ENCODE assay signal across 16 cellular contexts in genomic region chr4:144666539-144667175, GRCh38. TPM values are rescaled to one million over a fixed set of nuclear protein-coding genes. Genes with fewer than 3 reads are reported as not detected.
DNase-seq lines count a peak whose midpoint lies in the region; ATAC-seq and TF ChIP-seq lines count a peak whose summit lies in the region.
"Had no signal": no experiment of that assay in that cellular context is flagged by ENCODE, and none has a peak within 500 bp of the region (broad histone marks: within the 10 kb centered on the region; RNA-seq: fewer than 3 reads in every experiment).

No MANE protein-coding gene starts in this region.

- ATAC-seq in IMR-90 (ENCODE audit: low read depth) = peak; percentile 54; the same call in 1 of the 2 replicates
- ATAC-seq: effector memory CD8-positive, alpha-beta T cell; Panc1; T-helper 17 cell; upper lobe of right lung had no signal

- no peak overlapping the region for H3K14ac ChIP-seq in IMR-90 (replicated peaks; ENCODE audit: low read depth, low read length)

- H3K9me3 Mint-ChIP-seq in chondrocyte (ENCODE audit: low read depth) = no peaks in the 10 kb centered on the region
- H3K9me3 Mint-ChIP-seq: activated T-cell treated with anti-CD3 and anti-CD28 coated beads, Interleukin-2, amount 50 U/mL, for 24 hours had no signal

- intact Hi-C loops in IMR-90 (cut with micrococcal nuclease) = no loop called here

- no peak for TF ChIP-seq POLR2A in IMR-90 (IDR thresholded peaks at IDR 0.05; ENCODE audit: low read depth, low read length)

- H3K27ac ChIP-seq in IMR-90 (ENCODE audit: insufficient read depth, low read length) = no peak overlapping the region
- H3K27ac ChIP-seq: upper lobe of right lung had no signal

- H3K18ac ChIP-seq in IMR-90 (ENCODE audit: low read depth, low read length) = peak overlapping the region; percentile 33; the same call in 1 of the 2 replicates

- no peaks in the 10 kb centered on the region for H3K36me3 Mint-ChIP-seq in chondrocyte (ENCODE audit: low read depth)

- no peak overlapping the region for H2BK120ac ChIP-seq in IMR-90 (ENCODE audit: low read depth, low read length)

- H4K91ac ChIP-seq in IMR-90 (ENCODE audit: insufficient read depth, low read depth, low read length) = peak overlapping the region; percentile 22; the same call in 1 of the 2 replicates

- H4K8ac ChIP-seq in IMR-90 (ENCODE audit: low read depth in 2 of 2, low read length in 2 of 2) = no peak overlapping the region

- H3K9me3 ChIP-seq in IMR-90 (ENCODE audit: control insufficient read depth, insufficient read depth, low read length) = no peaks in the 10 kb centered on the region
- H3K9me3 ChIP-seq: upper lobe of right lung had no signal

- H3K36me3 ChIP-seq in IMR-90 (ENCODE audit: control insufficient read depth, insufficient read depth, low read length) = no peaks in the 10 kb centered on the region
- H3K36me3 ChIP-seq: upper lobe of right lung had no signal

- TF ChIP-seq CTCF in AG09309 (IDR thresholded peaks at IDR 0.05; ENCODE audit: control insufficient read depth, insufficient read depth, low read depth, low read length, missing control alignments) (no peak), IMR-90 (conservative IDR thresholded peaks at IDR 0.05; ENCODE audit: low read depth, low read length) (no peak), chondrocyte (IDR thresholded peaks at IDR 0.05) (no peak)

- H3K9me1 ChIP-seq in IMR-90 (ENCODE audit: insufficient read depth, low read length) = no peaks in the 10 kb centered on the region; the same call in 1 of the 2 replicates

- H4K20me1 ChIP-seq in IMR-90 (ENCODE audit: insufficient read depth, low read length) = no peaks in the 10 kb centered on the region

- H3K4me1 ChIP-seq in IMR-90 (ENCODE audit: control insufficient read depth, insufficient read depth, low read length) = peaks cover 4% of the 10 kb centered on the region
- H3K4me1 ChIP-seq: upper lobe of right lung had no signal

- H3K4me3 ChIP-seq in AG09309 (ENCODE audit: control insufficient read depth, low read depth, low read length) (no peak overlapping the region), IMR-90 (ENCODE audit: insufficient read depth, low read depth, low read length) (no peak overlapping the region)
- H3K4me3 ChIP-seq: upper lobe of right lung had no signal

- H3K27ac Mint-ChIP-seq in chondrocyte (ENCODE audit: unreplicated experiment) = peak overlapping the region; percentile 83
- H3K27ac Mint-ChIP-seq: activated T-cell treated with anti-CD3 and anti-CD28 coated beads, Interleukin-2, amount 50 U/mL, for 24 hours; effector memory CD8-positive, alpha-beta T cell; T-helper 17 cell had no signal

- H2BK15ac ChIP-seq in IMR-90 (ENCODE audit: low read depth, low read length) = no peak overlapping the region

- no peaks in the 10 kb centered on the region for H3K79me1 ChIP-seq in IMR-90 (ENCODE audit: low read depth in 1 of 2, low read length in 2 of 2)

- no peak overlapping the region for H2AK5ac ChIP-seq in IMR-90 (ENCODE audit: low read depth, low read length)

- TF ChIP-seq RAD21 in IMR-90 (IDR thresholded peaks at IDR 0.05; ENCODE audit: low read length) = no peak

- peaks cover 27% of the 10 kb centered on the region for H3K4me1 Mint-ChIP-seq in chondrocyte (ENCODE audit: low read depth)
- H3K4me1 Mint-ChIP-seq: T-helper 17 cell had no signal

- POLR2A ChIA-PET in IMR-90 (lab: Charles Lee; ENCODE audit: unreplicated experiment) = no interaction called here

- CTCF ChIA-PET in IMR-90 (lab: Yijun Ruan, JAX) = interaction anchor here (0.6 kb wide), 2 partner anchors 154 to 165 kb away, joined by 3 to 7 read pairs; no protein-coding TSS in a partner anchor

- WGBS in IMR-90 (ENCODE audit: extremely low coverage in 2 of 2, insufficient read length in 1 of 2), 2 experiments = no CpG with 5 or more reads among the region's 2 CpGs

- H3K4me3 Mint-ChIP-seq in chondrocyte (ENCODE audit: unreplicated experiment) = no peak overlapping the region
- H3K4me3 Mint-ChIP-seq: activated T-cell treated with anti-CD3 and anti-CD28 coated beads, Interleukin-2, amount 50 U/mL, for 24 hours; effector memory CD8-positive, alpha-beta T cell; T-helper 17 cell had no signal

- BruUV-seq in IMR-90 (replicated peaks; lab: Mats Ljungman, UMichigan) = no TSS peak

- H3K9ac ChIP-seq in IMR-90 (ENCODE audit: low read depth, low read length) = no peak overlapping the region

- DNase-seq in AG09309 (ENCODE audit: low read depth) (peak; percentile 52), IMR-90 (peak; percentile 65), chondrocyte (ENCODE audit: low spot score) (no peak), lung microvascular endothelial cell (ENCODE audit: low read depth in 2 of 2) (peak; percentile 24 to 57), NCI-H510A treated with DMSO at 0.1 percent for 48 hours (lab: John Stamatoyannopoulos, UW) (no peak), D341Med (ENCODE audit: low spot score) (no peak), UCSD-AML1 (lab: John Stamatoyannopoulos, UW; ENCODE audit: unreplicated experiment) (no peak)
- DNase-seq in effector CD8-positive, alpha-beta T cell (lab: John Stamatoyannopoulos, UW) = no peak
- DNase-seq: activated CD4-positive, alpha-beta T cell treated with anti-CD3 and anti-CD28 coated beads for 4 hours; activated T-cell treated with anti-CD3 and anti-CD28 coated beads, Interleukin-2, amount 50 U/mL, for 24 hours; anterior cingulate cortex; effector memory CD8-positive, alpha-beta T cell; hippocampal formation; T-helper 17 cell; upper lobe of right lung had no signal

- H2AK9ac ChIP-seq in IMR-90 (replicated peaks; ENCODE audit: low read depth, low read length, poor library complexity) = no peak overlapping the region

- no peaks in the 10 kb centered on the region for H3K27me3 Mint-ChIP-seq in chondrocyte (ENCODE audit: low read depth)
- H3K27me3 Mint-ChIP-seq: activated T-cell treated with anti-CD3 and anti-CD28 coated beads, Interleukin-2, amount 50 U/mL, for 24 hours; effector memory CD8-positive, alpha-beta T cell had no signal

- in situ Hi-C loops in IMR-90 (cut with MboI; ENCODE audit: low sequenced_read_pairs) = no loop called here

- 0 out of 2 replicates have a peak overlapping the region, but pooled peaks have one; percentile 16 for H2BK20ac ChIP-seq in IMR-90 (ENCODE audit: low read depth, low read length)

- peak overlapping the region; percentile 16; the same call in 1 of the 2 replicates for H4K5ac ChIP-seq in IMR-90 (ENCODE audit: low read depth, low read length)

- H3K4me2 ChIP-seq in IMR-90 (ENCODE audit: low read depth, low read length) = no peak overlapping the region

- peak overlapping the region; percentile 60 for H2AFZ ChIP-seq in IMR-90 (replicated peaks; ENCODE audit: low read length, poor library complexity)

- no peak overlapping the region for H3K23ac ChIP-seq in IMR-90 (ENCODE audit: low read depth, low read length)

- dilution Hi-C loops in IMR-90 (cut with HindIII; ENCODE audit: low sequenced_read_pairs, unreplicated experiment) = no loop called here

- no peak overlapping the region for H2BK5ac ChIP-seq in IMR-90 (ENCODE audit: low read depth, low read length, poor library complexity, severe bottlenecking)

- H3K56ac ChIP-seq in IMR-90 (ENCODE audit: extremely low read depth, insufficient read depth, low read length) = no peak overlapping the region

- peak overlapping the region; percentile 4; the same call in 1 of the 2 replicates for H3K4ac ChIP-seq in IMR-90 (ENCODE audit: low read depth, low read length)

- no peaks in the 10 kb centered on the region for H3K27me3 ChIP-seq in IMR-90 (ENCODE audit: control insufficient read depth, insufficient read depth, low read length)
- H3K27me3 ChIP-seq: upper lobe of right lung had no signal

TF ChIP-seq in IMR-90, 13 proteins besides CTCF, POLR2A, EP300 and RAD21:
- TF ChIP-seq SMC3 (IDR thresholded peaks at IDR 0.05; ENCODE audit: low read depth, low read length) = no peak
- TF ChIP-seq FOS (IDR thresholded peaks at IDR 0.05; ENCODE audit: low read depth, low read length) = no peak
- TF ChIP-seq MAFK (IDR thresholded peaks at IDR 0.05; ENCODE audit: low read depth, low read length) = no peak
- no peak for TF ChIP-seq MXI1 (IDR thresholded peaks at IDR 0.05; ENCODE audit: borderline replicate concordance, low read depth, low read length)
- no peak for TF ChIP-seq ELK1 (IDR thresholded peaks at IDR 0.05; ENCODE audit: borderline replicate concordance, low read depth, low read length)
- TF ChIP-seq, protein P1, sequence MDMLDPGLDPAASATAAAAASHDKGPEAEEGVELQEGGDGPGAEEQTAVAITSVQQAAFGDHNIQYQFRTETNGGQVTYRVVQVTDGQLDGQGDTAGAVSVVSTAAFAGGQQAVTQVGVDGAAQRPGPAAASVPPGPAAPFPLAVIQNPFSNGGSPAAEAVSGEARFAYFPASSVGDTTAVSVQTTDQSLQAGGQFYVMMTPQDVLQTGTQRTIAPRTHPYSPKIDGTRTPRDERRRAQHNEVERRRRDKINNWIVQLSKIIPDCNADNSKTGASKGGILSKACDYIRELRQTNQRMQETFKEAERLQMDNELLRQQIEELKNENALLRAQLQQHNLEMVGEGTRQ (IDR thresholded peaks at IDR 0.05; ENCODE audit: low read depth, low read length) = no peak
- no peak for TF ChIP-seq RFX5 (IDR thresholded peaks at IDR 0.05; ENCODE audit: low read depth, low read length)
- TF ChIP-seq RCOR1 (IDR thresholded peaks at IDR 0.05; ENCODE audit: insufficient replicate concordance, low read length) = no peak
- TF ChIP-seq MAZ (IDR thresholded peaks at IDR 0.05; ENCODE audit: borderline replicate concordance, low read depth, low read length) = no peak
TF ChIP-seq in IMR-90: peak in this region for 0.

RNA-seq across cellular contexts. Expression of gene HHIP, which starts 20.7 kb away (rescaled TPM):
- total RNA-seq in IMR-90 (2012; rRNA removed) (6.6 and 8.6 TPM in 2 replicates), chondrocyte (28.5 to 38.3 TPM (median 32.4 TPM) in 3 replicates), lung microvascular endothelial cell (59.1 and 154 TPM in 2 replicates)
- 7.8 and 9.6 TPM in 2 replicates for polyA plus RNA-seq in IMR-90 (2012; rRNA removed)
- polyA plus RNA-seq in IMR-90 (2012; cell fraction: cytosol; rRNA removed) = 2.6 and 3.4 TPM in 2 replicates
- 1.2 and 3.9 TPM in 2 replicates for polyA plus RNA-seq in IMR-90 (2012; cell fraction: nucleus; rRNA removed; ENCODE audit: low replicate concordance)
- total RNA-seq: T-helper 17 cell had no signal

Comparison
In these comparisons a context has a peak if more than half of its experiments do, and no peak if none do; other contexts are left out.
1. DNase-seq: peak in AG09309 (single experiment), IMR-90 (single experiment) and lung microvascular endothelial cell (2 of 2); none in chondrocyte (single experiment), effector CD8-positive, alpha-beta T cell (single experiment), NCI-H510A treated with DMSO at 0.1 percent for 48 hours (single experiment), D341Med (single experiment) and UCSD-AML1 (single experiment).